12 cellular contexts compared by ENCODE assay signal in genomic region chr10:22477365-22478287, GRCh38.
A peak's percentile ranks its signal among the peaks of the same experiment; 100 is the strongest.
DNase-seq lines count a peak whose midpoint lies in the region; ATAC-seq and TF ChIP-seq lines count a peak whose summit lies in the region.
"Had no signal": no experiment of that assay in that cellular context is flagged by ENCODE, and none has a peak within 500 bp of the region (broad histone marks: within the 10 kb centered on the region; RNA-seq: fewer than 3 reads in every experiment).

No MANE protein-coding gene starts in this region.

- TF ChIP-seq CTCF in hepatocyte (IDR thresholded peaks at IDR 0.05; ENCODE audit: poor library complexity) = no peak
- no peak for TF ChIP-seq CTCF in progenitor cell of endocrine pancreas (IDR thresholded peaks at IDR 0.05; ENCODE audit: unreplicated experiment)
- no peak for TF ChIP-seq CTCF in colonic mucosa (IDR thresholded peaks at IDR 0.05)

- intact Hi-C loops in colonic mucosa (cut with DNase I) = no loop called here

- H3K79me2 ChIP-seq in hepatocyte = no peaks in the 10 kb centered on the region

- H3K27ac Mint-ChIP-seq in progenitor cell of endocrine pancreas = peak overlapping the region; percentile 90

- ATAC-seq in HG03571 (IDR thresholded peaks at IDR 0.05; ENCODE audit: unreplicated experiment) (peak; percentile 83), GM19324 (IDR thresholded peaks at IDR 0.05; ENCODE audit: low FRiP score, unreplicated experiment) (no peak)
- ATAC-seq: HepG2 had no signal

- peak overlapping the region; percentile 72 for H3K4me3 Mint-ChIP-seq in progenitor cell of endocrine pancreas (ENCODE audit: low read depth)

- H3K36me3 Mint-ChIP-seq in progenitor cell of endocrine pancreas (ENCODE audit: insufficient read depth) = no peaks in the 10 kb centered on the region

- peaks cover 19% of the 10 kb centered on the region for H3K4me1 ChIP-seq in hepatocyte (ENCODE audit: insufficient read depth)
- peaks cover 15% of the 10 kb centered on the region for H3K4me1 ChIP-seq in colonic mucosa

- H3K9me3 ChIP-seq in hepatocyte (ENCODE audit: low read depth) (no peaks in the 10 kb centered on the region), colonic mucosa (no peaks in the 10 kb centered on the region)
- H3K9me3 ChIP-seq: ascending aorta had no signal

- peak overlapping the region; percentile 80 for H2AFZ ChIP-seq in hepatocyte
- H2AFZ ChIP-seq: PC-9 had no signal

- peaks cover 10% of the 10 kb centered on the region for H3K4me1 Mint-ChIP-seq in progenitor cell of endocrine pancreas (ENCODE audit: low read depth)

- H3K4me3 ChIP-seq in H7 (ENCODE audit: insufficient read depth, low read depth, low read length) = peak overlapping the region; percentile 40
- no peak overlapping the region for H3K4me3 ChIP-seq in hepatocyte
- no peak overlapping the region for H3K4me3 ChIP-seq in colonic mucosa
- H3K4me3 ChIP-seq: PC-9 had no signal

- H3K36me3 ChIP-seq in H7 (replicated peaks; ENCODE audit: control insufficient read depth, insufficient read depth, low read length) (no peaks in the 10 kb centered on the region), hepatocyte (replicated peaks; ENCODE audit: insufficient read depth, low read depth) (no peaks in the 10 kb centered on the region), colonic mucosa (no peaks in the 10 kb centered on the region)
- H3K36me3 ChIP-seq: ascending aorta had no signal

- peaks cover 82% of the 10 kb centered on the region for H3K27me3 Mint-ChIP-seq in progenitor cell of endocrine pancreas

- H3K27ac ChIP-seq in hepatocyte (no peak overlapping the region), colonic mucosa (no peak overlapping the region)
- H3K27ac ChIP-seq: ascending aorta, PC-9 had no signal

- H3K4me2 ChIP-seq in hepatocyte = peak overlapping the region; percentile 99
- H3K4me2 ChIP-seq: PC-9 had no signal

- H3K9ac ChIP-seq in colonic mucosa (ENCODE audit: low read depth in 2 of 2, low read length in 2 of 2) = no peak overlapping the region

- DNase-seq in H7 = peak; percentile 81
- peak; percentile 21 for DNase-seq in hepatocyte (ENCODE audit: low spot score)
- DNase-seq in progenitor cell of endocrine pancreas (ENCODE audit: low spot score, unreplicated experiment) = peak; percentile 20
- no peak for DNase-seq in SKM-1 treated with dmso at 0.1 percent for 144 hours (lab: John Stamatoyannopoulos, UW; ENCODE audit: unreplicated experiment)
- no peak for DNase-seq in colonic mucosa
- DNase-seq: activated CD8-positive, alpha-beta memory T cell treated with anti-CD3 and anti-CD28 coated beads, Interleukin-2, amount 50 U/mL, for 4 hours; NCI-H2081 treated with DMSO at 0.1 percent for 48 hours; PC-9 had no signal

- H3K27me3 ChIP-seq in H7 (ENCODE audit: control insufficient read depth, insufficient read depth, low read length) (peaks cover 81% of the 10 kb centered on the region), hepatocyte (peaks cover 60% of the 10 kb centered on the region), colonic mucosa (peaks cover 41% of the 10 kb centered on the region)

- WGBS in hepatocyte (ENCODE audit: low lambda C conversion rate, missing lambda C conversion rate) = 22% methylated on average over 60 of the region's 70 CpGs

- H3K9me3 Mint-ChIP-seq in progenitor cell of endocrine pancreas (ENCODE audit: low read depth) = no peaks in the 10 kb centered on the region

- H4K20me1 ChIP-seq in hepatocyte (ENCODE audit: insufficient read depth, poor library complexity, severe bottlenecking) = no peaks in the 10 kb centered on the region

- no peaks in the 10 kb centered on the region for H3K9me2 ChIP-seq in hepatocyte (replicated peaks; ENCODE audit: insufficient read depth)

Comparison
In these comparisons a context has a peak if more than half of its experiments do, and no peak if none do; other contexts are left out.
1. DNase-seq: peak in H7 (single experiment), hepatocyte (single experiment) and progenitor cell of endocrine pancreas (single experiment); none in SKM-1 treated with dmso at 0.1 percent for 144 hours (single experiment) and colonic mucosa (single experiment).